8 cellular contexts compared by ENCODE assay signal in the genomic region with DNA sequence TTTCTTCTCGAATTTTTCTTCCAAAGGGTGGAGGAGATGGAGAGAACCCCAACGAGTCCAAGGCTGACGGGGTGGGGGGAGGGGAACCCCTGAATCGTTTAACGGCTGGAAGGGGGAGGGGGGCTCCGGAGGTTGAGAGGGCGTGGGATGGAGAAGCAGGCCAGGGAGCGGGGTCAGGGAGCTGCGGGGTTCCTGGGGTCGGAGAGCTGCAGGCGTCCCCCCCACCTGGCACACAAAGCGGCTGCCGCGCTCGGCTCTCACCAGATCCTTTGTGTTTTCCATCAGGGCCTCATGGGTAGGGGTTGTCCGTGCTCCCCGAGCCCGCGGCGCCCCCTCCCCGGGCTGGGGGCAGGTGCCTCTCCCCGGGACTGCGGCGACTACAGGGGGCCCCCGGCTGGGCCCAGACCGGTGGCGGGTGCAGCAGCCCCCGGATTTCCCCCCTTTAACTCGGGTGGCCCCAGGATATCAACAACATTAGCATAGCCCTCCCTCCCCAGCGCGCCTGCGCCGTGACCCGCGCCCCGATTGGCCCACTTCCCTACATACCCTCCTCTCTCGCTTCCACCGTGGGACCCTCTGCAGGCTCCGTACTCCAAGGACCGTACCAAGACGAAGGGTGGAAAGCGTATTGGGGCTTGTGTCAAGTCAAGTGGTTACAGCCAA. TPM values are rescaled to one million over a fixed set of nuclear protein-coding genes. Genes with fewer than 3 reads are reported as not detected.
DNase-seq lines count a peak whose midpoint lies in the region; ATAC-seq and TF ChIP-seq lines count a peak whose summit lies in the region.

A gene (minus strand): TSS at position 476 of the 663 bp plus-strand sequence. CDS start 34,888 bp downstream, outside the sequence.

- H3K4me3 ChIP-seq in BE2C (ENCODE audit: low read depth, low read length) (peak within 1 kb of the TSS; percentile 94), left lung (peak within 1 kb of the TSS; percentile 80 to 91)

- H3K27ac Mint-ChIP-seq in dendritic cell treated with granulocyte-macrophage colony-stimulating factor and Interleukin-4, amounts not matched to agents 40 ng/mL and 50 ng/mL, for 4 days, result peak within 1 kb of the TSS; percentile 97

- no peaks in the 10 kb centered on the region for H3K27me3 Mint-ChIP-seq in dendritic cell treated with granulocyte-macrophage colony-stimulating factor and Interleukin-4, amounts not matched to agents 40 ng/mL and 50 ng/mL, for 4 days

- peaks cover 49% of the 10 kb centered on the region for H3K4me1 Mint-ChIP-seq in dendritic cell treated with granulocyte-macrophage colony-stimulating factor and Interleukin-4, amounts not matched to agents 40 ng/mL and 50 ng/mL, for 4 days (ENCODE audit: low read depth)

- intact Hi-C loops in dendritic cell treated with granulocyte-macrophage colony-stimulating factor and Interleukin-4, amounts not matched to agents 40 ng/mL and 50 ng/mL, for 4 days (cut with micrococcal nuclease), result loop anchor here (1.0 kb wide), 1 partner anchor 93 kb away; a partner anchor contains a TSS
- intact Hi-C loops in left lung (cut with DNase I), result loop anchor here in 1 of 2 donors (10.0 kb wide), 1 partner anchor 65 kb away; no protein-coding TSS in a partner anchor

- H3K36me3 ChIP-seq in BE2C (peaks cover 19% of the 10 kb centered on the region), left lung (peaks cover 0 to 22% of the 10 kb centered on the region in 2 donors)

- peak within 1 kb of the TSS; percentile 96 to 98 for H3K27ac ChIP-seq in left lung

- ATAC-seq in GM19328 (IDR thresholded peaks at IDR 0.05; ENCODE audit: unreplicated experiment), result peak; percentile 75
- peak; percentile 58 for ATAC-seq in HG03469 (IDR thresholded peaks at IDR 0.05; ENCODE audit: unreplicated experiment)
- peak; percentile 89 for ATAC-seq in left lung

- no peaks in the 10 kb centered on the region for H3K27me3 ChIP-seq in BE2C
- no peaks in the 10 kb centered on the region for H3K27me3 ChIP-seq in left lung

- TF ChIP-seq CTCF in BE2C (IDR thresholded peaks at IDR 0.05; ENCODE audit: low read depth, low read length), result no peak
- TF ChIP-seq CTCF in left lung (IDR thresholded peaks at IDR 0.05), result no peak

- H3K9me3 ChIP-seq in BE2C (no peaks in the 10 kb centered on the region), left lung (no peaks in the 10 kb centered on the region)

- H3K9me3 Mint-ChIP-seq in dendritic cell treated with granulocyte-macrophage colony-stimulating factor and Interleukin-4, amounts not matched to agents 40 ng/mL and 50 ng/mL, for 4 days, result no peaks in the 10 kb centered on the region

- H3K4me1 ChIP-seq in BE2C (no peaks in the 10 kb centered on the region), left lung (peaks cover 15 to 66% of the 10 kb centered on the region in 2 donors)

- H3K36me3 Mint-ChIP-seq in dendritic cell treated with granulocyte-macrophage colony-stimulating factor and Interleukin-4, amounts not matched to agents 40 ng/mL and 50 ng/mL, for 4 days (ENCODE audit: low read depth), result peaks cover 71% of the 10 kb centered on the region

- peak; percentile 98 for DNase-seq in BE2C
- peak; percentile 97 for DNase-seq in NCI-H748 (lab: John Stamatoyannopoulos, UW; ENCODE audit: unreplicated experiment)
- DNase-seq in activated CD4-positive, alpha-beta T cell treated with anti-CD3 and anti-CD28 coated beads, Interleukin-2, amount 50 U/mL, for 24 hours (ENCODE audit: low read depth in 1 of 2, low spot score in 1 of 2), result peak; percentile 82 to 91
- peak; percentile 95 to 96 for DNase-seq in left lung
- peak; percentile 87 for DNase-seq in stimulated activated CD4-positive, alpha-beta T cell treated with anti-CD3 and anti-CD28 coated beads, Interleukin-2, amount 100 ng/mL, for 4 hours (ENCODE audit: low read depth)

- H3K4me3 Mint-ChIP-seq in dendritic cell treated with granulocyte-macrophage colony-stimulating factor and Interleukin-4, amounts not matched to agents 40 ng/mL and 50 ng/mL, for 4 days, result peak within 1 kb of the TSS; percentile 89

RNA-seq across cellular contexts. Expression of the gene that starts here (rescaled TPM):
- polyA plus RNA-seq in BE2C (2012; ENCODE audit: insufficient read depth, insufficient read length, low read depth), result 11.8 TPM
- total RNA-seq in left lung, result 10 to 100 TPM; 10.0 to 11.8 TPM

Comparison
In these comparisons a context has a peak if more than half of its experiments do, and no peak if none do; other contexts are left out.
1. Peak in every context shown above with its lines: DNase-seq, ATAC-seq, H3K4me3 ChIP-seq and H3K27ac ChIP-seq.